ENCODE assay signal across 8 cellular contexts in genomic region chr3:158791259-158791920, GRCh38. TPM values are rescaled to one million over a fixed set of nuclear protein-coding genes. Genes with fewer than 3 reads are reported as not detected.
DNase-seq lines count a peak whose midpoint lies in the region; ATAC-seq and TF ChIP-seq lines count a peak whose summit lies in the region.

No MANE protein-coding gene starts in this region.

- ATAC-seq in PC-3 (no peak), right cardiac atrium (peak; percentile 70 to 74)

- peak; percentile 14 for DNase-seq in activated naive CD4-positive, alpha-beta T cell treated with Interleukin-2 at 50 U/mL for 16 hours
- no peak for DNase-seq in activated naive CD4-positive, alpha-beta T cell treated with anti-CD3 and anti-CD28 coated beads, Interleukin-2, amount 50 U/mL, for 16 hours
- peak; percentile 86 for DNase-seq in H4 (ENCODE audit: low spot score)
- DNase-seq in PC-3: peak; percentile 78
- no peak for DNase-seq in ascending aorta (ENCODE audit: low spot score in 2 of 2)
- peak in 1 of 3 donors; percentile 33 for DNase-seq in right cardiac atrium
- no peak for DNase-seq in smooth muscle cell (lab: John Stamatoyannopoulos, UW; ENCODE audit: unreplicated experiment)

- H3K4me2 ChIP-seq in PC-3 (ENCODE audit: low read length) (peak overlapping the region; percentile 50), smooth muscle cell (peak overlapping the region; percentile 74)

- no TSS peak for BruUV-seq in PC-3 (replicated peaks; lab: Mats Ljungman, UMichigan)

- H4K20me1 ChIP-seq in PC-3 (ENCODE audit: low read length) (no peaks in the 10 kb centered on the region), smooth muscle cell (ENCODE audit: low read depth) (no peaks in the 10 kb centered on the region)

- peak; percentile 84 for TF ChIP-seq CTCF in LNCAP (IDR thresholded peaks at IDR 0.05)
- peak; percentile 79 for TF ChIP-seq CTCF in PC-3 (conservative IDR thresholded peaks at IDR 0.05; ENCODE audit: low read depth, low read length)
- TF ChIP-seq CTCF in ascending aorta (IDR thresholded peaks at IDR 0.05): peak; percentile 67 to 87 (median 78)
- peak; percentile 84 for TF ChIP-seq CTCF in smooth muscle cell (IDR thresholded peaks at IDR 0.05; ENCODE audit: borderline replicate concordance, insufficient read depth, poor library complexity, severe bottlenecking)

- H3K4me1 ChIP-seq in PC-3 (ENCODE audit: insufficient read depth, low read length) (peaks cover 46% of the 10 kb centered on the region), ascending aorta (no peaks in the 10 kb centered on the region), right cardiac atrium (ENCODE audit: control insufficient read depth, insufficient read depth, low read length) (no peaks in the 10 kb centered on the region), smooth muscle cell (ENCODE audit: low read depth) (no peaks in the 10 kb centered on the region)

- H3K4me3 ChIP-seq in PC-3 (ENCODE audit: low read length) (no peak overlapping the region), ascending aorta (peak overlapping the region; percentile 15 to 42), right cardiac atrium (ENCODE audit: low read length) (no peak overlapping the region), smooth muscle cell (peak overlapping the region; percentile 30)

- H3K79me2 ChIP-seq in PC-3 (ENCODE audit: low read length) (no peaks in the 10 kb centered on the region), smooth muscle cell (ENCODE audit: low read depth) (no peaks in the 10 kb centered on the region)

- CTCF ChIA-PET in PC-3 (lab: Charles Lee): interaction anchor here (0.6 to 0.8 kb wide), 3 partner anchors 17 to 132 kb away, joined by 3 to 4 read pairs (median 3); no protein-coding TSS in a partner anchor

- H3K36me3 ChIP-seq in PC-3 (ENCODE audit: low read depth, low read length) (peaks cover 9% of the 10 kb centered on the region; the same call in 1 of the 2 replicates), ascending aorta (no peaks in the 10 kb centered on the region), smooth muscle cell (ENCODE audit: low read depth) (no peaks in the 10 kb centered on the region)

- H3K9me3 ChIP-seq in PC-3 (ENCODE audit: low read length) (no peaks in the 10 kb centered on the region), ascending aorta (no peaks in the 10 kb centered on the region), right cardiac atrium (ENCODE audit: control insufficient read depth, low read length) (no peaks in the 10 kb centered on the region), smooth muscle cell (replicated peaks; ENCODE audit: low read depth) (no peaks in the 10 kb centered on the region)

- H3K27ac ChIP-seq in PC-3 (ENCODE audit: low read length): peak overlapping the region; percentile 100
- H3K27ac ChIP-seq in ascending aorta: no peak overlapping the region
- no peak overlapping the region for H3K27ac ChIP-seq in right cardiac atrium (ENCODE audit: low read length)
- H3K27ac ChIP-seq in smooth muscle cell (ENCODE audit: low read depth): no peak overlapping the region

- POLR2A ChIA-PET in PC-3 (lab: Charles Lee; ENCODE audit: unreplicated experiment): interaction anchor here (0.6 kb wide), 1 partner anchor 133 kb away, joined by 8 read pairs; no protein-coding TSS in a partner anchor

- H3K9me2 ChIP-seq in PC-3 (replicated peaks; ENCODE audit: low read length): no peaks in the 10 kb centered on the region

- H3F3A ChIP-seq in PC-3 (ENCODE audit: low read length, unreplicated experiment): peaks cover 3% of the 10 kb centered on the region
- H3F3A ChIP-seq in smooth muscle cell (ENCODE audit: low read depth): no peaks in the 10 kb centered on the region

- H3K9ac ChIP-seq in PC-3 (ENCODE audit: low read length): peak overlapping the region; percentile 93
- no peak overlapping the region for H3K9ac ChIP-seq in smooth muscle cell (ENCODE audit: low read depth)

- H2AFZ ChIP-seq in PC-3 (ENCODE audit: low read length): peak overlapping the region; percentile 63
- H2AFZ ChIP-seq in smooth muscle cell (ENCODE audit: low read depth): peak overlapping the region; percentile 67

- H3K27me3 ChIP-seq in PC-3 (ENCODE audit: low read length): no peaks in the 10 kb centered on the region
- H3K27me3 ChIP-seq in ascending aorta: no peaks in the 10 kb centered on the region
- no peaks in the 10 kb centered on the region for H3K27me3 ChIP-seq in right cardiac atrium (ENCODE audit: control insufficient read depth, insufficient read depth)
- H3K27me3 ChIP-seq in smooth muscle cell (ENCODE audit: low read depth): peaks cover 7% of the 10 kb centered on the region

- intact Hi-C loops in PC-3 (cut with micrococcal nuclease): loop anchor here (1.0 to 5.0 kb wide), 4 partner anchors 64 to 319 kb away; partner anchors contain the start of gene LXN
- intact Hi-C loops in ascending aorta (cut with DNase I): loop anchor here (1.0 to 10.0 kb wide), 3 partner anchors 63 to 1617 kb away; no protein-coding TSS in a partner anchor
- intact Hi-C loops in right cardiac atrium (cut with DNase I): loop anchor here (2.0 to 10.0 kb wide), 4 partner anchors 64 to 129 kb away; no protein-coding TSS in a partner anchor

- 1% methylated on average over 8 of the region's 8 CpGs for WGBS in right cardiac atrium
- 8% methylated on average over 8 of the region's 8 CpGs for WGBS in smooth muscle cell (ENCODE audit: low lambda C conversion rate)

RNA-seq across cellular contexts. Expression of gene MFSD1, which starts 10.5 kb away (rescaled TPM):
- 169 and 173 TPM in 2 replicates for total RNA-seq in H4 (2014; rRNA removed; shearing (Covaris generic))
- total RNA-seq in PC-3 (2014; rRNA removed) (45.2 and 45.3 TPM in 2 replicates), ascending aorta (35.9 TPM), right cardiac atrium (10 to 100 TPM; 33.7 to 50.8 (median 35.5) TPM), smooth muscle cell (91.5 and 95.0 TPM in 2 replicates)
- polyA plus RNA-seq in right cardiac atrium (21.9 TPM), smooth muscle cell (60.1 and 64.7 TPM in 2 replicates)

RNA-seq across cellular contexts. Expression of gene RARRES1, which starts 59.1 kb away (rescaled TPM):
- not detected in 2 replicates for total RNA-seq in H4 (2014; rRNA removed; shearing (Covaris generic))
- total RNA-seq in PC-3 (2014; rRNA removed) (0.73 TPM in 1 of 2 replicates, not detected in the other), ascending aorta (520 TPM), right cardiac atrium (100 to 1,000 TPM in 1 of 4 donors, 10 to 100 TPM in 3; 32.1 to 149 (median 75.0) TPM), smooth muscle cell (9.8 and 15.3 TPM in 2 replicates)
- polyA plus RNA-seq in right cardiac atrium (25.5 TPM), smooth muscle cell (6.6 and 10.2 TPM in 2 replicates)

Comparison
In these comparisons a context has a peak if more than half of its experiments do, and no peak if none do; other contexts are left out.
1. DNase-seq: peak in activated naive CD4-positive, alpha-beta T cell treated with Interleukin-2 at 50 U/mL for 16 hours (single experiment), H4 (single experiment) and PC-3 (single experiment); none in activated naive CD4-positive, alpha-beta T cell treated with anti-CD3 and anti-CD28 coated beads, Interleukin-2, amount 50 U/mL, for 16 hours (single experiment), ascending aorta (0 of 2) and smooth muscle cell (single experiment).
2. H3K4me3 ChIP-seq: peak in ascending aorta (2 of 2) and smooth muscle cell (single experiment); none in PC-3 (single experiment) and right cardiac atrium (single experiment).
3. Peak in every context shown above with its lines, with median percentiles within 50 percentile points of each other: CTCF ChIP-seq.